ENCODE assay signal across 1 cellular context in genomic region chr3:156606729-156607128, GRCh38.
TF ChIP-seq lines count a peak whose summit lies in the region.

No MANE protein-coding gene starts in this region.

TF ChIP-seq in HEK293T, 16 proteins besides CTCF, POLR2A, EP300 and RAD21 (continued from another document):
- no peak for TF ChIP-seq LEF1 (IDR thresholded peaks at IDR 0.05; ENCODE audit: borderline replicate concordance)
- no peak for TF ChIP-seq FOXM1 (IDR thresholded peaks at IDR 0.05; ENCODE audit: borderline replicate concordance)
- no peak for TF ChIP-seq BHLHE40 (IDR thresholded peaks at IDR 0.05; ENCODE audit: borderline replicate concordance)
- TF ChIP-seq FOXK2 (IDR thresholded peaks at IDR 0.05) = no peak
- no peak for TF ChIP-seq HDGF (IDR thresholded peaks at IDR 0.05; ENCODE audit: borderline replicate concordance)
- no peak for TF ChIP-seq ARNT (IDR thresholded peaks at IDR 0.05)
- no peak for TF ChIP-seq FOXA1 (IDR thresholded peaks at IDR 0.05)
- TF ChIP-seq CTBP1 (IDR thresholded peaks at IDR 0.05; ENCODE audit: borderline replicate concordance) = no peak
- TF ChIP-seq ZNF384 (IDR thresholded peaks at IDR 0.05) = no peak
- TF ChIP-seq SUZ12 (IDR thresholded peaks at IDR 0.05) = no peak
TF ChIP-seq in HEK293T: peak in this region for 0.
